ENCODE assay signal across 8 cellular contexts in genomic region chr10:118423800-118424479, GRCh38.
DNase-seq lines count a peak whose midpoint lies in the region; ATAC-seq and TF ChIP-seq lines count a peak whose summit lies in the region.

No MANE protein-coding gene starts in this region.

- H3K4me1 ChIP-seq in adipocyte (ENCODE audit: control insufficient read depth, insufficient read depth, low read length): no peaks in the 10 kb centered on the region

- DNase-seq in GM10266 (ENCODE audit: extremely low spot score) (peak; percentile 53), HFFc6 (peak; percentile 87), NCI-H1105 treated with DMSO at 0.1 percent for 48 hours (lab: John Stamatoyannopoulos, UW) (peak; percentile 67), SW480 (ENCODE audit: low spot score) (peak; percentile 95), adipocyte (ENCODE audit: low read depth) (peak; percentile 95), left cardiac atrium (peak; percentile 89), retinal pigment epithelial cell (ENCODE audit: low read depth) (peak; percentile 28)

- H3K4me3 Mint-ChIP-seq in HFFc6: no peak overlapping the region; the same call in 1 of the 2 replicates

- H3K36me3 Mint-ChIP-seq in HFFc6 (ENCODE audit: low read depth): no peaks in the 10 kb centered on the region

- H3K9me3 Mint-ChIP-seq in HFFc6: no peaks in the 10 kb centered on the region

- no peaks in the 10 kb centered on the region for H3K9me3 ChIP-seq in adipocyte (ENCODE audit: control insufficient read depth, low read length)

- peaks cover 6% of the 10 kb centered on the region for H3K27me3 ChIP-seq in adipocyte (replicated peaks; ENCODE audit: control insufficient read depth, insufficient read depth, low read length)

- no peak overlapping the region for H3K9ac ChIP-seq in adipocyte (ENCODE audit: low read length)

- ATAC-seq in left cardiac atrium (peak; percentile 77 to 94), GM18517 (IDR thresholded peaks at IDR 0.05; ENCODE audit: unreplicated experiment) (no peak)

- H3K36me3 ChIP-seq in adipocyte (ENCODE audit: control insufficient read depth, insufficient read depth, low read length, severe bottlenecking): no peaks in the 10 kb centered on the region

- H3K4me1 Mint-ChIP-seq in HFFc6 (ENCODE audit: low read depth): peaks cover 5% of the 10 kb centered on the region; the same call in 1 of the 2 replicates

- H3K27me3 Mint-ChIP-seq in HFFc6 (ENCODE audit: insufficient read depth): peaks cover 9% of the 10 kb centered on the region

- TF ChIP-seq CTCF in GM10266 (IDR thresholded peaks at IDR 0.05; ENCODE audit: control insufficient read depth, insufficient read depth, low read depth, missing control alignments) (peak; percentile 68), HFFc6 (IDR thresholded peaks at IDR 0.05) (peak; percentile 92), retinal pigment epithelial cell (conservative IDR thresholded peaks at IDR 0.05; ENCODE audit: low read depth, low read length) (peak; percentile 89)

- H3K4me3 ChIP-seq in adipocyte (ENCODE audit: low read length) (no peak overlapping the region), retinal pigment epithelial cell (ENCODE audit: low read length) (no peak overlapping the region)

- intact Hi-C loops in left cardiac atrium (cut with DNase I): loop anchor here in 1 of 2 donors (5.0 kb wide), 1 partner anchor 927 kb away; no protein-coding TSS in a partner anchor

- no peak overlapping the region for H3K27ac Mint-ChIP-seq in HFFc6

Comparison
In these comparisons a context has a peak if more than half of its experiments do, and no peak if none do; other contexts are left out.
1. DNase-seq: peak in every context shown above with its lines; median percentile 95 in SW480; 95 in adipocyte; 89 in left cardiac atrium; 87 in HFFc6; 67 in NCI-H1105 treated with DMSO at 0.1 percent for 48 hours; 53 in GM10266; 28 in retinal pigment epithelial cell.